Comparison of ENCODE assay signal across 3 cellular contexts in genomic region chr4:123833156-123833555, GRCh38.
TF ChIP-seq lines count a peak whose summit lies in the region.

No MANE protein-coding gene starts in this region.

TF ChIP-seq in IMR-90, 13 proteins besides CTCF, POLR2A, EP300 and RAD21:
- no peak for TF ChIP-seq MXI1 (IDR thresholded peaks at IDR 0.05; ENCODE audit: borderline replicate concordance, low read depth, low read length)
- peak; percentile 51; the same call in 1 of the 2 replicates for TF ChIP-seq FOS (IDR thresholded peaks at IDR 0.05; ENCODE audit: low read depth, low read length)
- TF ChIP-seq MAFK (IDR thresholded peaks at IDR 0.05; ENCODE audit: low read depth, low read length): no peak; the same call in 1 of the 2 replicates

TF ChIP-seq in WTC11, 78 proteins besides CTCF, POLR2A, EP300 and RAD21:
- TF ChIP-seq FOXJ3 (CRISPR knock-in tag; IDR thresholded peaks at IDR 0.05; ENCODE audit: borderline replicate concordance): no peak
- TF ChIP-seq FOXP4 (CRISPR knock-in tag; IDR thresholded peaks at IDR 0.05): no peak
- TF ChIP-seq ZNF396 (CRISPR knock-in tag; IDR thresholded peaks at IDR 0.05; ENCODE audit: borderline replicate concordance): no peak
- TF ChIP-seq FOXK1 (CRISPR knock-in tag; IDR thresholded peaks at IDR 0.05): no peak
- TF ChIP-seq MYBL2 (CRISPR knock-in tag; IDR thresholded peaks at IDR 0.05): no peak
- TF ChIP-seq GTF2I (CRISPR knock-in tag; conservative IDR thresholded peaks at IDR 0.05): no peak

TF ChIP-seq in HepG2, 621 proteins besides CTCF, POLR2A, EP300 and RAD21:
- TF ChIP-seq DRAP1 (CRISPR knock-in tag; IDR thresholded peaks at IDR 0.05) (no peak), TOE1 (CRISPR knock-in tag; IDR thresholded peaks at IDR 0.05) (no peak), TEAD3 (CRISPR knock-in tag; optimal IDR thresholded peaks at IDR 0.05; ENCODE audit: borderline replicate concordance) (no peak), ZBTB2 (CRISPR knock-in tag; IDR thresholded peaks at IDR 0.05; ENCODE audit: low read depth) (no peak), ZNF782 (CRISPR knock-in tag; IDR thresholded peaks at IDR 0.05; ENCODE audit: borderline replicate concordance) (no peak), SMARCC2 (IDR thresholded peaks at IDR 0.05) (no peak), ZC3H4 (CRISPR knock-in tag; IDR thresholded peaks at IDR 0.05; ENCODE audit: borderline replicate concordance) (no peak), DMTF1 (CRISPR knock-in tag; IDR thresholded peaks at IDR 0.05) (no peak), REPIN1 (CRISPR knock-in tag; IDR thresholded peaks at IDR 0.05; ENCODE audit: borderline replicate concordance, low read depth) (no peak), ZBTB39 (CRISPR knock-in tag; IDR thresholded peaks at IDR 0.05) (no peak), BRF2 (CRISPR knock-in tag; IDR thresholded peaks at IDR 0.05) (no peak), NR0B2 (CRISPR knock-in tag; IDR thresholded peaks at IDR 0.05) (no peak), ZNF256 (CRISPR knock-in tag; conservative IDR thresholded peaks at IDR 0.05) (no peak), ZBTB20 (CRISPR knock-in tag; IDR thresholded peaks at IDR 0.05; ENCODE audit: borderline replicate concordance, low read depth) (no peak), TEAD2 (CRISPR knock-in tag; IDR thresholded peaks at IDR 0.05) (no peak)
